ENCODE assay signal across 25 cellular contexts in the genomic region with DNA sequence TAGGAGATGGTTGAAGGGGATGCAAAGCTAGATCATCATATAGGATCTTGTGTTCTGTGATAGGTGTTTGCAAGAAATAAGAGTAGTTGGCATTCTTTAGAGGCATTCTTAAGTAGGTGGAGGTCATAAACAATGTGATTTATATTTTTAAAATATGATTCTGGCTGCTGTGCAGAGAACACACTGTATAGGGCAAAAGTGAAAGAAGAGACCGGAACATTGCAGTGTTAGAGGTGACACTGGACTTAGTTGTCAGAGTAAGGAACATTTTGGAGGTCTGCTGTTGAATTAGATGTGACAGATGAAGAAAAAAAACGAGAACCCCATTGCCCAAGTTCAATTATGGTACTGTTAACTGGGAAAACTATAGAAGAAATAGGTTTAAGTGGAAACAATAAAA. TPM values are rescaled to one million over a fixed set of nuclear protein-coding genes. Genes with fewer than 3 reads are reported as not detected.
DNase-seq lines count a peak whose midpoint lies in the region; ATAC-seq, FAIRE-seq and TF ChIP-seq lines count a peak whose summit lies in the region.
"Had no signal": no experiment of that assay in that cellular context is flagged by ENCODE, and none has a peak within 500 bp of the region (broad histone marks: within the 10 kb centered on the region; RNA-seq: fewer than 3 reads in every experiment).

No MANE protein-coding gene starts in this region.

- 67 to 86% (median 82%) methylated on average over 2 of the region's 2 CpGs for WGBS in heart left ventricle, 4 donors

- peaks cover 10% of the 10 kb centered on the region for H3K36me3 Mint-ChIP-seq in activated T-cell treated with anti-CD3 and anti-CD28 coated beads, Interleukin-2, amount 50 U/mL, for 4 hours (ENCODE audit: insufficient read depth)

- no peaks in the 10 kb centered on the region for H3K9me3 Mint-ChIP-seq in activated T-cell treated with anti-CD3 and anti-CD28 coated beads, Interleukin-2, amount 50 U/mL, for 4 hours
- H3K9me3 Mint-ChIP-seq: CD8-positive, alpha-beta memory T cell had no signal

- H3K27me3 Mint-ChIP-seq in activated T-cell treated with anti-CD3 and anti-CD28 coated beads, Interleukin-2, amount 50 U/mL, for 4 hours (ENCODE audit: low read depth), result no peaks in the 10 kb centered on the region
- H3K27me3 Mint-ChIP-seq: CD8-positive, alpha-beta memory T cell had no signal

- H3K27ac ChIP-seq in heart left ventricle (peak overlapping the region in 1 of 12 donors; percentile 0), HL-60 (replicated peaks) (peak overlapping the region; percentile 84), neutrophil (peak overlapping the region; percentile 82)
- H3K27ac ChIP-seq: A549, C4-2B, RWPE1, SK-N-MC had no signal

- ATAC-seq in heart left ventricle (peak in 3 of 4 donors; percentile 34 to 47 (median 43)), left cardiac atrium (no peak)
- no peak for ATAC-seq in activated T-cell treated with anti-CD3 and anti-CD28 coated beads, Interleukin-2, amount 50 U/mL, for 4 hours
- ATAC-seq: A549 had no signal

- H3K36me3 ChIP-seq in heart left ventricle (peaks cover 0 to 18% (median 0%) of the 10 kb centered on the region in 9 donors), neutrophil (no peaks in the 10 kb centered on the region)

- DNase-seq in heart left ventricle (no peak), left cardiac atrium (no peak), HL-60 (ENCODE audit: low read depth in 1 of 2, low spot score in 1 of 2) (no peak), HK-2 (ENCODE audit: unreplicated experiment) (no peak), RCC 7860 (ENCODE audit: low spot score) (no peak)
- DNase-seq in activated T-cell treated with anti-CD3 and anti-CD28 coated beads, Interleukin-2, amount 50 U/mL, for 4 hours, result no peak
- DNase-seq: AML-193; CD8-positive, alpha-beta memory T cell; DMS 273 treated with DMSO at 0.1 percent for 48 hours; DMS79; EL; GF-D8; KG1; MM.1S; NCI-H1694; NCI-H2029 treated with DMSO at 0.1 percent for 48 hours; NCI-H446 treated with DMSO at 0.1 percent for 48 hours; NCI-H526; SIG-M5 had no signal

- H3K4me1 ChIP-seq in heart left ventricle, result peaks cover 0 to 56% (median 2%) of the 10 kb centered on the region in 12 donors
- H3K4me1 ChIP-seq in neutrophil (ENCODE audit: control insufficient read depth in 1 of 2, insufficient read depth in 1 of 2, low read depth in 1 of 2, low read length in 1 of 2), result peaks cover 59 to 65% of the 10 kb centered on the region in 2 experiments

- peaks cover 30% of the 10 kb centered on the region for H3K4me1 Mint-ChIP-seq in activated T-cell treated with anti-CD3 and anti-CD28 coated beads, Interleukin-2, amount 50 U/mL, for 4 hours (ENCODE audit: low read depth)

- H3K27me3 ChIP-seq in heart left ventricle (no peaks in the 10 kb centered on the region), HL-60 (ENCODE audit: insufficient read depth, poor library complexity, severe bottlenecking) (no peaks in the 10 kb centered on the region), neutrophil (no peaks in the 10 kb centered on the region)

- intact Hi-C loops in heart left ventricle (cut with DNase I) (no loop called here), left cardiac atrium (cut with DNase I) (no loop called here)

- TF ChIP-seq CTCF in heart left ventricle (IDR thresholded peaks at IDR 0.05) (no peak), HL-60 (IDR thresholded peaks at IDR 0.05; ENCODE audit: insufficient read depth, low read length) (no peak), neutrophil (IDR thresholded peaks at IDR 0.05) (no peak)

- no peak overlapping the region for H3K4me3 ChIP-seq in heart left ventricle
- no peak overlapping the region for H3K4me3 ChIP-seq in HL-60 (replicated peaks; ENCODE audit: insufficient read depth, low read length)
- no peak overlapping the region for H3K4me3 ChIP-seq in neutrophil (ENCODE audit: low read depth in 1 of 2, low read length in 1 of 2)
- H3K4me3 ChIP-seq: A549, SK-N-MC had no signal

- no peak for TF ChIP-seq POLR2A in heart left ventricle (IDR thresholded peaks at IDR 0.05)

- H3K9me3 ChIP-seq in heart left ventricle (no peaks in the 10 kb centered on the region), neutrophil (no peaks in the 10 kb centered on the region)
- H3K9me3 ChIP-seq: A549 had no signal

- FAIRE-seq in RCC 7860 (lab: Jason Lieb, UNC), result no peak
- FAIRE-seq: A549, GM12892 had no signal

- no peak overlapping the region for H3K4me3 Mint-ChIP-seq in activated T-cell treated with anti-CD3 and anti-CD28 coated beads, Interleukin-2, amount 50 U/mL, for 4 hours
- H3K4me3 Mint-ChIP-seq: CD8-positive, alpha-beta memory T cell had no signal

RNA-seq across cellular contexts. Expression of gene HAT1, which starts 37.7 kb away (rescaled TPM):
- total RNA-seq in heart left ventricle (10 to 100 TPM; 22.2 to 43.1 (median 34.1) TPM), left cardiac atrium (10 to 100 TPM; 32.2 to 37.4 TPM)
- 10 to 100 TPM in 1 of 2 donors, 1 to 10 TPM in 1; 9.9 to 60.7 TPM for polyA plus RNA-seq in heart left ventricle
- total RNA-seq in activated T-cell treated with anti-CD3 and anti-CD28 coated beads, Interleukin-2, amount 50 U/mL, for 4 hours, result 10 to 100 TPM; 75.7 to 77.6 (median 76.6) TPM

RNA-seq across cellular contexts. Expression of gene METAP1D, which starts 39.8 kb away (rescaled TPM):
- total RNA-seq in heart left ventricle (1 to 10 TPM; 2.9 to 7.0 (median 6.2) TPM), left cardiac atrium (1 to 10 TPM; 3.4 to 5.4 TPM)
- 1 to 10 TPM; 4.3 to 5.3 TPM for polyA plus RNA-seq in heart left ventricle
- total RNA-seq in activated T-cell treated with anti-CD3 and anti-CD28 coated beads, Interleukin-2, amount 50 U/mL, for 4 hours, result 1 to 10 TPM; 5.1 to 5.9 (median 5.1) TPM

Comparison
In these comparisons a context has a peak if more than half of its experiments do, and no peak if none do; other contexts are left out.
1. ATAC-seq: peak in heart left ventricle (3 of 4); none in left cardiac atrium (0 of 2) and activated T-cell treated with anti-CD3 and anti-CD28 coated beads, Interleukin-2, amount 50 U/mL, for 4 hours (0 of 2).